ENCODE assay signal across 1 cellular context in genomic region chr10:71850745-71851629, GRCh38.
A peak's percentile ranks its signal among the peaks of the same experiment; 100 is the strongest.
TF ChIP-seq lines count a peak whose summit lies in the region.

TSS of gene PSAP (minus strand) at chr10:71851251. CDS start at chr10:71851221, 30 bp downstream.

TF ChIP-seq in HepG2, 621 proteins besides CTCF, POLR2A, EP300 and RAD21 (continued from another document and continues in another):
- TF ChIP-seq TRAFD1 (CRISPR knock-in tag; IDR thresholded peaks at IDR 0.05; ENCODE audit: borderline replicate concordance): no peak
- peak; percentile 7; the same call in 1 of the 2 replicates for TF ChIP-seq NR2F6 (IDR thresholded peaks at IDR 0.05)
- 0 out of 2 replicates have a peak, but pooled peaks have one; percentile 9 for TF ChIP-seq NR2F6 (CRISPR knock-in tag; IDR thresholded peaks at IDR 0.05)
- no peak; the same call in 1 of the 2 replicates for TF ChIP-seq GATAD1 (CRISPR knock-in tag; IDR thresholded peaks at IDR 0.05)
- TF ChIP-seq ZNF629 (CRISPR knock-in tag; conservative IDR thresholded peaks at IDR 0.05): peak; percentile 27; the same call in 1 of the 2 replicates
- TF ChIP-seq PLSCR1 (CRISPR knock-in tag; IDR thresholded peaks at IDR 0.05; ENCODE audit: borderline replicate concordance): no peak
- no peak for TF ChIP-seq ZNF251 (CRISPR knock-in tag; IDR thresholded peaks at IDR 0.05)
- TF ChIP-seq FOXA3 (CRISPR knock-in tag; IDR thresholded peaks at IDR 0.05): peak; percentile 30; the same call in 1 of the 2 replicates
- no peak for TF ChIP-seq ZNF33A (CRISPR knock-in tag; IDR thresholded peaks at IDR 0.05; ENCODE audit: borderline replicate concordance)
- TF ChIP-seq GMEB2 (CRISPR knock-in tag; IDR thresholded peaks at IDR 0.05; ENCODE audit: low read depth): no peak
- peak; percentile 73; the same call in 1 of the 2 replicates for TF ChIP-seq ZNF292 (CRISPR knock-in tag; IDR thresholded peaks at IDR 0.05; ENCODE audit: borderline replicate concordance, low read depth)
- no peak for TF ChIP-seq MLLT10 (CRISPR knock-in tag; IDR thresholded peaks at IDR 0.05)
- no peak for TF ChIP-seq TAF15 (IDR thresholded peaks at IDR 0.05; ENCODE audit: low read depth, low read length, poor library complexity, severe bottlenecking)
- TF ChIP-seq MBD4 (IDR thresholded peaks at IDR 0.05; ENCODE audit: borderline replicate concordance, low read length): no peak
- TF ChIP-seq DPF2 (CRISPR knock-in tag; IDR thresholded peaks at IDR 0.05; ENCODE audit: borderline replicate concordance, low read depth): no peak
- TF ChIP-seq ZBTB14 (CRISPR knock-in tag; IDR thresholded peaks at IDR 0.05): peak; percentile 65; the same call in 1 of the 2 replicates
- TF ChIP-seq ZNF224 (CRISPR knock-in tag; IDR thresholded peaks at IDR 0.05): peak; percentile 86; the same call in 1 of the 2 replicates
- TF ChIP-seq SUZ12 (IDR thresholded peaks at IDR 0.05; ENCODE audit: low read depth, low read length): no peak
- 0 out of 2 replicates have a peak, but pooled peaks have one; percentile 58 for TF ChIP-seq MEF2D (CRISPR knock-in tag; IDR thresholded peaks at IDR 0.05)
- TF ChIP-seq ARID4A (CRISPR knock-in tag; IDR thresholded peaks at IDR 0.05; ENCODE audit: borderline replicate concordance): peak; percentile 94
- no peak for TF ChIP-seq ZKSCAN1 (IDR thresholded peaks at IDR 0.05; ENCODE audit: low read length)
- peak; percentile 85 for TF ChIP-seq ZNF747 (CRISPR knock-in tag; IDR thresholded peaks at IDR 0.05; ENCODE audit: borderline replicate concordance)
- peak; percentile 80 for TF ChIP-seq ATF5 (CRISPR knock-in tag; IDR thresholded peaks at IDR 0.05; ENCODE audit: low read depth)
- TF ChIP-seq ZNF547 (CRISPR knock-in tag; IDR thresholded peaks at IDR 0.05): peak; percentile 72
- TF ChIP-seq ZSCAN9 (CRISPR knock-in tag; IDR thresholded peaks at IDR 0.05; ENCODE audit: borderline replicate concordance): no peak; the same call in 1 of the 2 replicates
- no peak for TF ChIP-seq ZNF839 (CRISPR knock-in tag; IDR thresholded peaks at IDR 0.05; ENCODE audit: borderline replicate concordance)
- no peak for TF ChIP-seq ZBTB1 (CRISPR knock-in tag; IDR thresholded peaks at IDR 0.05; ENCODE audit: borderline replicate concordance)
- TF ChIP-seq KLF13 (CRISPR knock-in tag; IDR thresholded peaks at IDR 0.05): no peak
- TF ChIP-seq ATF2 (CRISPR knock-in tag; IDR thresholded peaks at IDR 0.05): no peak
- TF ChIP-seq SIN3B (IDR thresholded peaks at IDR 0.05; ENCODE audit: low read length): peak; percentile 64; the same call in 1 of the 2 replicates
- TF ChIP-seq ZNF260 (CRISPR knock-in tag; IDR thresholded peaks at IDR 0.05; ENCODE audit: borderline replicate concordance, low read depth): no peak
- TF ChIP-seq ZNF549 (CRISPR knock-in tag; IDR thresholded peaks at IDR 0.05): 0 out of 2 replicates have a peak, but pooled peaks have one; percentile 30
- TF ChIP-seq MAZ (IDR thresholded peaks at IDR 0.05; ENCODE audit: borderline replicate concordance, low read depth, low read length): peak; percentile 82; the same call in 1 of the 2 replicates
- TF ChIP-seq MAZ (CRISPR knock-in tag; IDR thresholded peaks at IDR 0.05; ENCODE audit: low read depth): peak; percentile 82
- peak; percentile 79 for TF ChIP-seq GABPB1 (CRISPR knock-in tag; IDR thresholded peaks at IDR 0.05)
- TF ChIP-seq ATF7 (IDR thresholded peaks at IDR 0.05): no peak
- no peak for TF ChIP-seq ATF7 (CRISPR knock-in tag; IDR thresholded peaks at IDR 0.05)
- peak; percentile 75 for TF ChIP-seq GFI1 (CRISPR knock-in tag; IDR thresholded peaks at IDR 0.05; ENCODE audit: borderline replicate concordance)
- no peak for TF ChIP-seq ZBTB40 (IDR thresholded peaks at IDR 0.05)
- TF ChIP-seq ZBTB40 (CRISPR knock-in tag; IDR thresholded peaks at IDR 0.05): peak; percentile 74
- TF ChIP-seq KAT8 (CRISPR knock-in tag; IDR thresholded peaks at IDR 0.05): peak; percentile 75
- peak; percentile 22 for TF ChIP-seq XRCC5 (optimal IDR thresholded peaks at IDR 0.05; ENCODE audit: low read length)
